In genomic region chr10:101569465-101569837, GRCh38 we compare ENCODE assay signal across 8 cellular contexts.
DNase-seq lines count a peak whose midpoint lies in the region; TF ChIP-seq lines count a peak whose summit lies in the region.

No MANE protein-coding gene starts in this region.

- no peaks in the 10 kb centered on the region for H3K9me3 ChIP-seq in Loucy (ENCODE audit: insufficient read depth, low read depth, low read length)

- H3K27ac Mint-ChIP-seq in nephron: no peak overlapping the region

- peak overlapping the region; percentile 87 for H3K4me2 ChIP-seq in Loucy (ENCODE audit: low read depth, low read length, poor library complexity, severe bottlenecking)

- peak; percentile 14 for DNase-seq in CD1c-positive myeloid dendritic cell (ENCODE audit: extremely low spot score)
- DNase-seq in coronary artery (ENCODE audit: low spot score): no peak
- no peak for DNase-seq in NCI-H2029 (lab: John Stamatoyannopoulos, UW)
- DNase-seq in KBM-7: no peak
- no peak for DNase-seq in stimulated activated CD4-positive, alpha-beta T cell treated with anti-CD3 and anti-CD28 coated beads, Interleukin-1b, Interleukin-23, amount 100 ng/mL, for 48 hours
- no peak for DNase-seq in NCI-H1694 treated with DMSO at 0.1 percent for 48 hours (lab: John Stamatoyannopoulos, UW)

- no peaks in the 10 kb centered on the region for H3K27me3 ChIP-seq in Loucy (ENCODE audit: insufficient read depth, low read length, poor library complexity, severe bottlenecking)

- in situ Hi-C loops in KBM-7 (cut with MboI; ENCODE audit: low pct_unique_long_range_greater_than_20kb, low sequenced_read_pairs): loop anchor here (25.0 kb wide), 1 partner anchor 282 kb away; no protein-coding TSS in a partner anchor

- no peaks in the 10 kb centered on the region for H3K79me2 ChIP-seq in Loucy (ENCODE audit: insufficient read depth, low read length)

- H3K9me2 ChIP-seq in Loucy (replicated peaks; ENCODE audit: low read depth, low read length): no peaks in the 10 kb centered on the region

- TF ChIP-seq CTCF in Loucy (conservative IDR thresholded peaks at IDR 0.05; ENCODE audit: low read length) (no peak), coronary artery (IDR thresholded peaks at IDR 0.05) (no peak), nephron (IDR thresholded peaks at IDR 0.05; ENCODE audit: unreplicated experiment in 3 of 3) (no peak)

- H3K4me1 ChIP-seq in Loucy (ENCODE audit: insufficient read depth, low read length, poor library complexity, severe bottlenecking): peaks cover 11% of the 10 kb centered on the region

- H3K36me3 Mint-ChIP-seq in nephron (ENCODE audit: low read depth): no peaks in the 10 kb centered on the region

- no peak overlapping the region for H3K27ac ChIP-seq in coronary artery

- peak overlapping the region; percentile 74 to 81 (median 80) for H3K4me3 Mint-ChIP-seq in nephron

- no peaks in the 10 kb centered on the region for H4K20me1 ChIP-seq in Loucy (ENCODE audit: insufficient read depth, low read length, poor library complexity, severe bottlenecking)

- no peak overlapping the region for H3K9ac ChIP-seq in Loucy (ENCODE audit: low read depth, low read length, poor library complexity, severe bottlenecking)

- H3F3A ChIP-seq in Loucy (ENCODE audit: low read depth): no peaks in the 10 kb centered on the region

- H3K4me1 Mint-ChIP-seq in nephron: peaks cover 10% of the 10 kb centered on the region

- H3K9me3 Mint-ChIP-seq in nephron: no peaks in the 10 kb centered on the region

- H3K27me3 Mint-ChIP-seq in nephron (ENCODE audit: low read depth): peaks cover 57% of the 10 kb centered on the region

- H3K4me3 ChIP-seq in Loucy (ENCODE audit: low read length, poor library complexity, severe bottlenecking): peak overlapping the region; percentile 76
- peak overlapping the region; percentile 76 for H3K4me3 ChIP-seq in coronary artery

- no peaks in the 10 kb centered on the region for H3K36me3 ChIP-seq in Loucy (ENCODE audit: insufficient read depth, low read length)

- no peak overlapping the region; the same call in 1 of the 2 replicates for H2AFZ ChIP-seq in Loucy (ENCODE audit: low read length)
